20 cellular contexts compared by ENCODE assay signal in the genomic region with DNA sequence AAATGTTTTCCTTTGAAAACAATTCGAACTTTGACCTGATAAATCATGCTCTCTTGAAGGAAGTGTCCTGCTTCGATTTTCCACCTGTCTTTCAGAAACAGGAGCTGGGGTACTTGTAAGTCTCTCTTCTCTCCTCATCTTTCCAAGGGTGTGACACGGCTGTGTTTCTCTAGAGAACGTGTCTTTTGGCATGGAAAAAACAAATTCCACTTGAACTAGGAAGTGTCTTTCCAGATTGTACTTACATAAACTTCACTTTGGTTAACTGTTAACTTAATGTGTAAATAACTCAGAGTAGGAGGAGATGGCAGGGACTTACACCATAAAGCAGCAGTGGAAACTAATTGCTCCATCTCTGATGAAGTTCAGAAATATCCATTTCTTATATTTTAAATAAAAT. TPM values are rescaled to one million over a fixed set of nuclear protein-coding genes. Genes with fewer than 3 reads are reported as not detected.
A peak's percentile ranks its signal among the peaks of the same experiment; 100 is the strongest.
DNase-seq lines count a peak whose midpoint lies in the region; ATAC-seq and TF ChIP-seq lines count a peak whose summit lies in the region.
"Had no signal": no experiment of that assay in that cellular context is flagged by ENCODE, and none has a peak within 500 bp of the region (broad histone marks: within the 10 kb centered on the region; RNA-seq: fewer than 3 reads in every experiment).

No MANE protein-coding gene starts in this region.

- no peaks in the 10 kb centered on the region for H3K36me3 ChIP-seq in mucosa of descending colon (ENCODE audit: low read depth)
- H3K36me3 ChIP-seq: MG63, SJCRH30 had no signal

- no peak overlapping the region for H3K4me3 ChIP-seq in mucosa of descending colon
- H3K4me3 ChIP-seq: MG63, SJCRH30 had no signal

- no peaks in the 10 kb centered on the region for H3K9me3 ChIP-seq in mucosa of descending colon
- H3K9me3 ChIP-seq: MG63, SJCRH30 had no signal

- intact Hi-C loops in left colon (cut with DNase I, micrococcal nuclease) (no loop called here), mucosa of descending colon (cut with DNase I, micrococcal nuclease) (no loop called here)

- peaks cover 6% of the 10 kb centered on the region for H3K4me1 ChIP-seq in mucosa of descending colon (ENCODE audit: low read depth)
- H3K4me1 ChIP-seq: SJCRH30 had no signal

- DNase-seq in HT-29 (ENCODE audit: low spot score) (peak; percentile 42), left colon (no peak), mucosa of descending colon (no peak), NCI-H524 treated with DMSO at 0.1 percent for 48 hours (lab: John Stamatoyannopoulos, UW) (no peak), A172 (ENCODE audit: low spot score) (no peak), amniotic stem cell (lab: John Stamatoyannopoulos, UW) (no peak)
- DNase-seq in activated CD4-positive, alpha-beta T cell treated with anti-CD3 and anti-CD28 coated beads for 48 hours: no peak
- DNase-seq: DMS153, EL, IMR-90, Karpas-422, MG63, NCI-H1092 treated with DMSO at 0.1 percent for 48 hours, NCI-H146, NCI-H2029 treated with DMSO at 0.1 percent for 48 hours, NCI-H2171, NCI-H446 treated with DMSO at 0.1 percent for 48 hours, SJCRH30 had no signal

- ATAC-seq in left colon (peak; percentile 82), mucosa of descending colon (peak; percentile 61)
- ATAC-seq: Panc1 had no signal

- no peak for TF ChIP-seq CTCF in mucosa of descending colon (IDR thresholded peaks at IDR 0.05)

RNA-seq across cellular contexts. Expression of a gene that starts 4.2 kb away (rescaled TPM):
- not detected in 2 replicates for total RNA-seq in HT-29 (2014; rRNA removed; shearing (Covaris generic))
- not detected for total RNA-seq in left colon
- total RNA-seq in mucosa of descending colon: not detected
- total RNA-seq in A172 (2014; rRNA removed; shearing (Covaris generic)): 0.10 and 0.98 TPM in 2 replicates
- total RNA-seq: B cell, IMR-90 had no signal
